Comparison of ENCODE assay signal across 17 cellular contexts in genomic region chr5:38673671-38674071, GRCh38.
DNase-seq lines count a peak whose midpoint lies in the region; ATAC-seq and TF ChIP-seq lines count a peak whose summit lies in the region.
"Had no signal": no experiment of that assay in that cellular context is flagged by ENCODE, and none has a peak within 500 bp of the region (broad histone marks: within the 10 kb centered on the region; RNA-seq: fewer than 3 reads in every experiment).

No MANE protein-coding gene starts in this region.

- POLR2A ChIA-PET in PC-3 (lab: Charles Lee; ENCODE audit: unreplicated experiment) = interaction anchor here (0.6 kb wide), 1 partner anchor 199 kb away, joined by 4 read pairs; no protein-coding TSS in a partner anchor

- no peak overlapping the region for H2AFZ ChIP-seq in PC-3 (ENCODE audit: low read length)

- ATAC-seq in PC-3 = peak; percentile 90
- ATAC-seq: left lung had no signal

- H3K9ac ChIP-seq in PC-3 (ENCODE audit: low read length) = no peak overlapping the region

- H3K4me2 ChIP-seq in PC-3 (ENCODE audit: low read length) = peak overlapping the region; percentile 20; the same call in 1 of the 2 replicates

- DNase-seq in ACHN (peak; percentile 19), GM12865 (ENCODE audit: low read depth) (peak; percentile 17), PC-3 (peak; percentile 91), fibroblast of mammary gland (ENCODE audit: low read depth) (peak; percentile 48), cerebellar cortex (ENCODE audit: low spot score) (no peak), HK-2 (ENCODE audit: unreplicated experiment) (no peak), GDM1 (lab: John Stamatoyannopoulos, UW) (no peak)
- no peak for DNase-seq in activated naive CD4-positive, alpha-beta T cell treated with Interleukin-2 at 50 U/mL for 16 hours
- DNase-seq: activated CD4-positive, CD25-positive, alpha-beta regulatory T cell treated with anti-CD3 and anti-CD28 coated beads, Interleukin-2, amount 50 U/mL, for 72 hours; adrenal gland; CD4-positive, alpha-beta T cell; effector CD8-positive, alpha-beta T cell; left lung; NCI-H510A treated with DMSO at 0.1 percent for 48 hours; nephron progenitor cell had no signal

- no peaks in the 10 kb centered on the region for H3K9me3 ChIP-seq in PC-3 (ENCODE audit: low read length)
- H3K9me3 ChIP-seq: adrenal gland, left lung had no signal

- no peaks in the 10 kb centered on the region for H4K20me1 ChIP-seq in PC-3 (ENCODE audit: low read length)

- TF ChIP-seq CTCF in GM12865 (IDR thresholded peaks at IDR 0.05; ENCODE audit: insufficient read depth, low read depth, low read length, missing control alignments) (no peak), PC-3 (conservative IDR thresholded peaks at IDR 0.05; ENCODE audit: low read depth, low read length) (peak; percentile 60), fibroblast of mammary gland (conservative IDR thresholded peaks at IDR 0.05; ENCODE audit: control insufficient read depth, insufficient read depth, low read depth, low read length) (peak; percentile 27)

- H3K4me3 ChIP-seq in GM12865 (ENCODE audit: low read depth, low read length) (no peak overlapping the region), PC-3 (ENCODE audit: low read length) (no peak overlapping the region), fibroblast of mammary gland (ENCODE audit: control insufficient read depth, low read depth, low read length) (no peak overlapping the region)
- H3K4me3 ChIP-seq: adrenal gland, left lung, SK-N-MC, skin epidermis had no signal

- intact Hi-C loops in PC-3 (cut with micrococcal nuclease) = loop anchor here (2.0 to 5.0 kb wide), 2 partner anchors 133 to 249 kb away; no protein-coding TSS in a partner anchor

- no TSS peak for BruUV-seq in PC-3 (replicated peaks; lab: Mats Ljungman, UMichigan)

- no peaks in the 10 kb centered on the region for H3K9me2 ChIP-seq in PC-3 (replicated peaks; ENCODE audit: low read length)

- CTCF ChIA-PET in PC-3 (lab: Charles Lee) = interaction anchor here (0.6 to 1.7 kb wide), 6 partner anchors 81 to 232 kb away, joined by 3 to 6 read pairs (median 3); no protein-coding TSS in a partner anchor

- H3K27me3 ChIP-seq in PC-3 (ENCODE audit: low read length) = no peaks in the 10 kb centered on the region
- H3K27me3 ChIP-seq: adrenal gland, left lung had no signal

- no peaks in the 10 kb centered on the region for H3K36me3 ChIP-seq in PC-3 (ENCODE audit: low read depth, low read length)
- H3K36me3 ChIP-seq: adrenal gland, left lung had no signal

- no peaks in the 10 kb centered on the region for H3K79me2 ChIP-seq in PC-3 (ENCODE audit: low read length)

- peaks cover 28% of the 10 kb centered on the region for H3K4me1 ChIP-seq in PC-3 (ENCODE audit: insufficient read depth, low read length)
- H3K4me1 ChIP-seq: adrenal gland, left lung had no signal

- H3F3A ChIP-seq in PC-3 (ENCODE audit: low read length, unreplicated experiment) = no peaks in the 10 kb centered on the region

- 0 out of 2 replicates have a peak overlapping the region, but pooled peaks have one; percentile 2 for H3K27ac ChIP-seq in PC-3 (ENCODE audit: low read length)
- H3K27ac ChIP-seq: adrenal gland, left lung, SK-N-MC, skin epidermis had no signal

- in situ Hi-C loops in ACHN (cut with HindIII; ENCODE audit: low pct_ligation_motif_present, low pct_unique_long_range_greater_than_20kb, low sequenced_read_pairs) = no loop called here

Comparison
In these comparisons a context has a peak if more than half of its experiments do, and no peak if none do; other contexts are left out.
1. DNase-seq: peak in ACHN (single experiment), GM12865 (single experiment), PC-3 (single experiment) and fibroblast of mammary gland (single experiment); none in cerebellar cortex (single experiment), HK-2 (single experiment), GDM1 (single experiment) and activated naive CD4-positive, alpha-beta T cell treated with Interleukin-2 at 50 U/mL for 16 hours (single experiment).